In genomic region chr5:42600441-42600840, GRCh38 we compare ENCODE assay signal across 16 cellular contexts.
A peak's percentile ranks its signal among the peaks of the same experiment; 100 is the strongest.
DNase-seq lines count a peak whose midpoint lies in the region; ATAC-seq, FAIRE-seq and TF ChIP-seq lines count a peak whose summit lies in the region.
"Had no signal": no experiment of that assay in that cellular context is flagged by ENCODE, and none has a peak within 500 bp of the region (broad histone marks: within the 10 kb centered on the region; RNA-seq: fewer than 3 reads in every experiment).

No MANE protein-coding gene starts in this region.

- H2BK120ac ChIP-seq in trophoblast cell (ENCODE audit: insufficient read depth, low read length, poor library complexity) = no peak overlapping the region

- H2AK5ac ChIP-seq in trophoblast cell (ENCODE audit: low read length) = no peak overlapping the region

- H3K9ac ChIP-seq in GM12878 (ENCODE audit: control insufficient read depth, insufficient read depth, low read length) = no peak overlapping the region
- H3K9ac ChIP-seq in trophoblast cell (ENCODE audit: low read length) = no peak overlapping the region

- H3K36me3 ChIP-seq in GM12878 (ENCODE audit: control insufficient read depth in 2 of 2, insufficient read depth in 2 of 2, low read length in 1 of 2) = no peaks in the 10 kb centered on the region
- no peaks in the 10 kb centered on the region for H3K36me3 ChIP-seq in trophoblast cell (ENCODE audit: control insufficient read depth in 1 of 2, insufficient read depth in 2 of 2, low read length in 2 of 2)
- H3K36me3 ChIP-seq in thyroid gland = no peaks in the 10 kb centered on the region
- H3K36me3 ChIP-seq in vagina = no peaks in the 10 kb centered on the region

- TF ChIP-seq CTCF in GM12878 (IDR thresholded peaks at IDR 0.05 in 2 of 3, conservative IDR thresholded peaks at IDR 0.05 in 1 of 3; ENCODE audit: control insufficient read depth in 2 of 3, extremely low read depth in 1 of 3, insufficient read depth in 1 of 3, low read depth in 3 of 3, low read length in 3 of 3) (no peak), thyroid gland (IDR thresholded peaks at IDR 0.05) (no peak), vagina (IDR thresholded peaks at IDR 0.05) (no peak)

- WGBS in GM12878 (ENCODE audit: insufficient coverage, insufficient replicate concordance, low lambda C conversion rate, missing lambda C conversion rate) = 93% methylated on average over 1 of the region's 1 CpG
- WGBS in trophoblast cell (ENCODE audit: extremely low coverage, insufficient coverage, insufficient read length) = no CpG with 5 or more reads among the region's 1 CpG
- WGBS in thyroid gland, 2 donors = 97 to 98% methylated on average over 1 of the region's 1 CpG

- FAIRE-seq in GM12878 (lab: Jason Lieb, UNC) = no peak
- FAIRE-seq: A204.1, G401.6 had no signal

- DNase-seq in GM12878 (ENCODE audit: low read depth, low spot score) (no peak), trophoblast cell (peak; percentile 13 to 53), thyroid gland (peak in 1 of 2 donors; percentile 39), vagina (ENCODE audit: extremely low spot score in 2 of 2) (no peak), OCI-M1 (lab: John Stamatoyannopoulos, UW) (no peak)
- DNase-seq in activated CD4-positive, alpha-beta T cell treated with anti-CD3 and anti-CD28 coated beads, Interleukin-2, amount 50 U/mL, for 4 hours = no peak
- DNase-seq: C1 segment of cervical spinal cord; Calu3; CD4-positive, alpha-beta T cell; DMS 273 treated with DMSO at 0.1 percent for 48 hours; DMS79; H7 had no signal

- RAD21 ChIA-PET in GM12878 (lab: Charles Lee; ENCODE audit: unreplicated experiment) = interaction anchor here (1.4 to 1.5 kb wide), 2 partner anchors 9 to 16 kb away, joined by 3 to 4 read pairs; no protein-coding TSS in a partner anchor

- H4K8ac ChIP-seq in trophoblast cell (ENCODE audit: low read depth, low read length) = no peak overlapping the region

- in situ Hi-C loops in GM12878 (cut with MboI) = no loop called here

- peaks cover 5% of the 10 kb centered on the region for H3K79me1 ChIP-seq in trophoblast cell (ENCODE audit: low read length)

- no peaks in the 10 kb centered on the region for H4K20me1 ChIP-seq in GM12878 (ENCODE audit: control insufficient read depth, insufficient read depth)

- TF ChIP-seq RAD21 in GM12878 (IDR thresholded peaks at IDR 0.05; ENCODE audit: insufficient read depth, low read depth, low read length) = no peak

- H3K4me3 ChIP-seq in GM12878 (no peak overlapping the region), trophoblast cell (ENCODE audit: low read depth, low read length) (no peak overlapping the region), thyroid gland (replicated peaks in 1 of 3) (no peak overlapping the region), vagina (no peak overlapping the region)
- H3K4me3 ChIP-seq: GM23338 had no signal

- BruUV-seq in GM12878 (replicated peaks; lab: Mats Ljungman, UMichigan) = no TSS peak

- H3K27me3 ChIP-seq in GM12878 (replicated peaks in 1 of 2; ENCODE audit: control insufficient read depth in 2 of 2, insufficient read depth in 2 of 2, low read length in 1 of 2) (no peaks in the 10 kb centered on the region), trophoblast cell (ENCODE audit: insufficient read depth, low read length) (no peaks in the 10 kb centered on the region), thyroid gland (no peaks in the 10 kb centered on the region), vagina (no peaks in the 10 kb centered on the region)

- H4K12ac ChIP-seq in trophoblast cell (ENCODE audit: low read depth, low read length) = no peak overlapping the region

- TF ChIP-seq POLR2A in GM12878 (IDR thresholded peaks at IDR 0.05; ENCODE audit: low read depth, low read length) (no peak), thyroid gland (IDR thresholded peaks at IDR 0.05) (no peak), vagina (IDR thresholded peaks at IDR 0.05) (no peak)

- no peak overlapping the region for H3K4me2 ChIP-seq in GM12878 (ENCODE audit: control insufficient read depth, insufficient read depth)
- no peak overlapping the region for H3K4me2 ChIP-seq in trophoblast cell (ENCODE audit: low read length)
- H3K4me2 ChIP-seq: GM23338 had no signal

- H3K14ac ChIP-seq in trophoblast cell (ENCODE audit: low read length) = no peak overlapping the region

- ATAC-seq in GM18868 (IDR thresholded peaks at IDR 0.05; ENCODE audit: unreplicated experiment) (peak; percentile 41), GM12878 (peak; percentile 40)
- ATAC-seq: GM23338 had no signal

- no peak overlapping the region for H3K4ac ChIP-seq in trophoblast cell (ENCODE audit: low read depth, low read length)

- H2AFZ ChIP-seq in GM12878 (ENCODE audit: control insufficient read depth, low read depth, low read length) (no peak overlapping the region), trophoblast cell (ENCODE audit: insufficient read depth, low read length, poor library complexity) (no peak overlapping the region)
- H2AFZ ChIP-seq: GM23338 had no signal

- TF ChIP-seq EP300 in GM12878 (IDR thresholded peaks at IDR 0.05; ENCODE audit: borderline replicate concordance in 1 of 2, control insufficient read depth in 1 of 2, low read depth in 2 of 2, low read length in 2 of 2) = no peak

- H3K4me1 ChIP-seq in GM12878 (ENCODE audit: control insufficient read depth, insufficient read depth, low read length) = no peaks in the 10 kb centered on the region
- H3K4me1 ChIP-seq in trophoblast cell (ENCODE audit: control insufficient read depth in 1 of 2, insufficient read depth in 2 of 2, low read length in 2 of 2) = peaks cover 5 to 9% of the 10 kb centered on the region in 2 experiments
- H3K4me1 ChIP-seq in thyroid gland = peaks cover 12 to 25% of the 10 kb centered on the region in 2 donors
- H3K4me1 ChIP-seq in vagina = no peaks in the 10 kb centered on the region

- no peak overlapping the region for H3K27ac ChIP-seq in GM12878 (ENCODE audit: control insufficient read depth, insufficient read depth)
- no peak overlapping the region for H3K27ac ChIP-seq in trophoblast cell (ENCODE audit: low read depth, low read length)
- H3K27ac ChIP-seq in thyroid gland = peak overlapping the region in 2 of 3 donors; percentile 20 to 69
- no peak overlapping the region for H3K27ac ChIP-seq in vagina

- H2BK12ac ChIP-seq in trophoblast cell (ENCODE audit: low read length) = peak overlapping the region; percentile 9

- H3K9me3 ChIP-seq in GM12878 (replicated peaks; ENCODE audit: control insufficient read depth, insufficient read depth, low read length) (no peaks in the 10 kb centered on the region), trophoblast cell (ENCODE audit: insufficient read depth, low read depth, low read length) (no peaks in the 10 kb centered on the region), thyroid gland (no peaks in the 10 kb centered on the region), vagina (no peaks in the 10 kb centered on the region)

- H3K18ac ChIP-seq in trophoblast cell (ENCODE audit: low read length) = no peak overlapping the region

- no peak overlapping the region for H2BK5ac ChIP-seq in trophoblast cell (ENCODE audit: low read depth, low read length, poor library complexity)

- H4K91ac ChIP-seq in trophoblast cell (ENCODE audit: low read depth, low read length) = peak overlapping the region; percentile 46

- H3K23ac ChIP-seq in trophoblast cell (ENCODE audit: low read length) = no peak overlapping the region

- no peaks in the 10 kb centered on the region for H3K79me2 ChIP-seq in GM12878 (ENCODE audit: control insufficient read depth, insufficient read depth, low read length)
- no peaks in the 10 kb centered on the region for H3K79me2 ChIP-seq in trophoblast cell (ENCODE audit: control insufficient read depth, insufficient read depth, low read length, poor library complexity)

- intact Hi-C loops in GM12878 (cut with micrococcal nuclease; ENCODE audit: unreplicated experiment) (no loop called here), thyroid gland (cut with DNase I) (no loop called here), vagina (cut with DNase I) (no loop called here)

- POLR2A ChIA-PET in GM12878 (lab: Charles Lee) = no interaction called here

- CTCF ChIA-PET in GM12878 (lab: Yijun Ruan, JAX) = interaction anchor here (1.0 to 1.1 kb wide), 2 partner anchors 14 to 17 kb away, joined by 3 read pairs; no protein-coding TSS in a partner anchor

- SMC1A ChIA-PET in GM12878 (lab: Charles Lee; ENCODE audit: uncharacterized antibody, unreplicated experiment) = interaction anchor here (1.2 to 2.5 kb wide), 2 partner anchors 11 to 13 kb away, joined by 3 to 9 read pairs; no protein-coding TSS in a partner anchor

TF ChIP-seq in GM12878, 131 proteins besides CTCF, POLR2A, EP300 and RAD21 (continues in another document):
- TF ChIP-seq YY1 (IDR thresholded peaks at IDR 0.05; ENCODE audit: low read depth, low read length) (no peak), GATAD2B (conservative IDR thresholded peaks at IDR 0.05; ENCODE audit: low read depth) (no peak), E4F1 (IDR thresholded peaks at IDR 0.05; ENCODE audit: borderline replicate concordance, partially characterized antibody) (no peak), NBN (IDR thresholded peaks at IDR 0.05) (no peak), MTA3 (IDR thresholded peaks at IDR 0.05; ENCODE audit: borderline replicate concordance, low read length) (no peak)

Comparison
In these comparisons a context has a peak if more than half of its experiments do, and no peak if none do; other contexts are left out.
1. DNase-seq: peak in trophoblast cell (2 of 2); none in GM12878 (single experiment), activated CD4-positive, alpha-beta T cell treated with anti-CD3 and anti-CD28 coated beads, Interleukin-2, amount 50 U/mL, for 4 hours (0 of 2), vagina (0 of 2) and OCI-M1 (single experiment).
2. H3K27ac ChIP-seq: peak in thyroid gland (2 of 3); none in GM12878 (single experiment), trophoblast cell (single experiment) and vagina (single experiment).